Comparison of ENCODE assay signal across 19 cellular contexts in the genomic region with DNA sequence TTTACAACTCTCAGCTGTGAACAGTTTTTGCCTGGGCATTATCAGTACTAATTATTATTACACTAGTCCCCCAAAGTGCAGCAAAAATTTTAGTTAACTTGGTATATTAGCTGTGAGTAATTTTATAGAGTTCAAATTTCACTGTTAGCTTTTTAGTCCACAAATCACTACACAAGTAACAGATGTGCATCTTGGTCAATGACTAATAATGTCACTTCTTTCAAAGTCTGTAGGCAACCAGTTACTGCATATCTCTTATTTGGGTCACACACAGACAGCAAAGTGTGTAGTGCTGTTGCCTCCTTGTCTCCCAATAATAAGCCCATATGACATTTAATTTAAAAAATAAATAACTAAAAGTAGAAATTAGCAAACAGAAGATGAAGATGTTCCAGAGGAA.
"Had no signal": no experiment of that assay in that cellular context is flagged by ENCODE, and none has a peak within 500 bp of the region (broad histone marks: within the 10 kb centered on the region; RNA-seq: fewer than 3 reads in every experiment).

No MANE protein-coding gene starts in this region.

- DNase-seq: activated CD4-positive, alpha-beta T cell treated with anti-CD3 and anti-CD28 coated beads for 48 hours; activated CD4-positive, CD25-positive, alpha-beta regulatory T cell; activated CD8-positive, alpha-beta memory T cell treated with anti-CD3 and anti-CD28 coated beads, Interleukin-2, amount 50 U/mL, for 4 hours; activated CD8-positive, alpha-beta T cell treated with anti-CD3 and anti-CD28 coated beads, Interleukin-2, amount 10 ng/mL, durations not matched to agents 7 days and 5 days; activated effector memory CD4-positive, alpha-beta T cell treated with anti-CD3 and anti-CD28 coated beads, Interleukin-2, amount 50 U/mL, for 16 hours; activated T-cell treated with anti-CD3 and anti-CD28 coated beads, Interleukin-2, amount 50 U/mL, for 4 hours; foreskin keratinocyte; left cardiac atrium; midbrain; stimulated activated CD4-positive, alpha-beta T cell treated with anti-CD3 and anti-CD28 coated beads, Interleukin-2, amount 100 ng/mL, for 24 hours; stimulated activated naive CD8-positive, alpha-beta T cell treated with anti-CD3 and anti-CD28 coated beads, Interleukin-15, Interleukin-2, amounts not matched to agents 100 U/mL and 50 U/mL, for 24 hours; T-helper 1 cell; T-helper 9 cell had no signal

- H3K36me3 ChIP-seq: breast epithelium had no signal

- H3K27me3 ChIP-seq: breast epithelium, foreskin keratinocyte, hepatocyte, tibial nerve had no signal

- H3K4me3 ChIP-seq: breast epithelium, coronary artery, hepatocyte, lung, tibial nerve had no signal

- ATAC-seq: activated CD8-positive, alpha-beta T cell treated with anti-CD3 and anti-CD28 coated beads, Interleukin-2, amount 10 ng/mL, durations not matched to agents 7 days and 5 days; activated T-cell treated with anti-CD3 and anti-CD28 coated beads, Interleukin-2, amount 50 U/mL, for 4 hours; esophagus mucosa; foreskin keratinocyte; left cardiac atrium; stimulated activated naive CD8-positive, alpha-beta T cell treated with anti-CD3 and anti-CD28 coated beads, Interleukin-15, Interleukin-2, amounts not matched to agents 100 U/mL and 50 U/mL, for 24 hours had no signal

- H3K4me1 ChIP-seq: breast epithelium, foreskin keratinocyte, tibial nerve had no signal

- H3K27ac ChIP-seq: breast epithelium, coronary artery, foreskin keratinocyte, hepatocyte, tibial nerve had no signal

- H3K9me3 ChIP-seq: breast epithelium, tibial nerve had no signal
